In genomic region chr5:6781711-6782110, GRCh38 we compare ENCODE assay signal across 1 cellular context.
TF ChIP-seq lines count a peak whose summit lies in the region.

No MANE protein-coding gene starts in this region.

TF ChIP-seq in WTC11, 78 proteins besides CTCF, POLR2A, EP300 and RAD21 (continued from another document):
- TF ChIP-seq, protein P1, sequence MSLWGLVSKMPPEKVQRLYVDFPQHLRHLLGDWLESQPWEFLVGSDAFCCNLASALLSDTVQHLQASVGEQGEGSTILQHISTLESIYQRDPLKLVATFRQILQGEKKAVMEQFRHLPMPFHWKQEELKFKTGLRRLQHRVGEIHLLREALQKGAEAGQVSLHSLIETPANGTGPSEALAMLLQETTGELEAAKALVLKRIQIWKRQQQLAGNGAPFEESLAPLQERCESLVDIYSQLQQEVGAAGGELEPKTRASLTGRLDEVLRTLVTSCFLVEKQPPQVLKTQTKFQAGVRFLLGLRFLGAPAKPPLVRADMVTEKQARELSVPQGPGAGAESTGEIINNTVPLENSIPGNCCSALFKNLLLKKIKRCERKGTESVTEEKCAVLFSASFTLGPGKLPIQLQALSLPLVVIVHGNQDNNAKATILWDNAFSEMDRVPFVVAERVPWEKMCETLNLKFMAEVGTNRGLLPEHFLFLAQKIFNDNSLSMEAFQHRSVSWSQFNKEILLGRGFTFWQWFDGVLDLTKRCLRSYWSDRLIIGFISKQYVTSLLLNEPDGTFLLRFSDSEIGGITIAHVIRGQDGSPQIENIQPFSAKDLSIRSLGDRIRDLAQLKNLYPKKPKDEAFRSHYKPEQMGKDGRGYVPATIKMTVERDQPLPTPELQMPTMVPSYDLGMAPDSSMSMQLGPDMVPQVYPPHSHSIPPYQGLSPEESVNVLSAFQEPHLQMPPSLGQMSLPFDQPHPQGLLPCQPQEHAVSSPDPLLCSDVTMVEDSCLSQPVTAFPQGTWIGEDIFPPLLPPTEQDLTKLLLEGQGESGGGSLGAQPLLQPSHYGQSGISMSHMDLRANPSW (CRISPR knock-in tag; conservative IDR thresholded peaks at IDR 0.05; ENCODE audit: low read depth), result no peak
- TF ChIP-seq SP1 (CRISPR knock-in tag; conservative IDR thresholded peaks at IDR 0.05) (no peak), TCF7 (CRISPR knock-in tag; IDR thresholded peaks at IDR 0.05; ENCODE audit: low read depth) (no peak), PRRX2 (CRISPR knock-in tag; IDR thresholded peaks at IDR 0.05) (no peak), JAZF1 (CRISPR knock-in tag; IDR thresholded peaks at IDR 0.05) (no peak), ZNF396 (CRISPR knock-in tag; IDR thresholded peaks at IDR 0.05; ENCODE audit: borderline replicate concordance) (no peak), NFE2L1 (CRISPR knock-in tag; IDR thresholded peaks at IDR 0.05) (no peak), RORB (CRISPR knock-in tag; IDR thresholded peaks at IDR 0.05) (no peak), ZNF219 (CRISPR knock-in tag; IDR thresholded peaks at IDR 0.05; ENCODE audit: borderline replicate concordance) (no peak), MXD4 (CRISPR knock-in tag; IDR thresholded peaks at IDR 0.05; ENCODE audit: borderline replicate concordance) (no peak)
- TF ChIP-seq, protein P2, sequence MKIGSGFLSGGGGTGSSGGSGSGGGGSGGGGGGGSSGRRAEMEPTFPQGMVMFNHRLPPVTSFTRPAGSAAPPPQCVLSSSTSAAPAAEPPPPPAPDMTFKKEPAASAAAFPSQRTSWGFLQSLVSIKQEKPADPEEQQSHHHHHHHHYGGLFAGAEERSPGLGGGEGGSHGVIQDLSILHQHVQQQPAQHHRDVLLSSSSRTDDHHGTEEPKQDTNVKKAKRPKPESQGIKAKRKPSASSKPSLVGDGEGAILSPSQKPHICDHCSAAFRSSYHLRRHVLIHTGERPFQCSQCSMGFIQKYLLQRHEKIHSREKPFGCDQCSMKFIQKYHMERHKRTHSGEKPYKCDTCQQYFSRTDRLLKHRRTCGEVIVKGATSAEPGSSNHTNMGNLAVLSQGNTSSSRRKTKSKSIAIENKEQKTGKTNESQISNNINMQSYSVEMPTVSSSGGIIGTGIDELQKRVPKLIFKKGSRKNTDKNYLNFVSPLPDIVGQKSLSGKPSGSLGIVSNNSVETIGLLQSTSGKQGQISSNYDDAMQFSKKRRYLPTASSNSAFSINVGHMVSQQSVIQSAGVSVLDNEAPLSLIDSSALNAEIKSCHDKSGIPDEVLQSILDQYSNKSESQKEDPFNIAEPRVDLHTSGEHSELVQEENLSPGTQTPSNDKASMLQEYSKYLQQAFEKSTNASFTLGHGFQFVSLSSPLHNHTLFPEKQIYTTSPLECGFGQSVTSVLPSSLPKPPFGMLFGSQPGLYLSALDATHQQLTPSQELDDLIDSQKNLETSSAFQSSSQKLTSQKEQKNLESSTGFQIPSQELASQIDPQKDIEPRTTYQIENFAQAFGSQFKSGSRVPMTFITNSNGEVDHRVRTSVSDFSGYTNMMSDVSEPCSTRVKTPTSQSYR (CRISPR knock-in tag; IDR thresholded peaks at IDR 0.05), result no peak
- TF ChIP-seq, protein P3, sequence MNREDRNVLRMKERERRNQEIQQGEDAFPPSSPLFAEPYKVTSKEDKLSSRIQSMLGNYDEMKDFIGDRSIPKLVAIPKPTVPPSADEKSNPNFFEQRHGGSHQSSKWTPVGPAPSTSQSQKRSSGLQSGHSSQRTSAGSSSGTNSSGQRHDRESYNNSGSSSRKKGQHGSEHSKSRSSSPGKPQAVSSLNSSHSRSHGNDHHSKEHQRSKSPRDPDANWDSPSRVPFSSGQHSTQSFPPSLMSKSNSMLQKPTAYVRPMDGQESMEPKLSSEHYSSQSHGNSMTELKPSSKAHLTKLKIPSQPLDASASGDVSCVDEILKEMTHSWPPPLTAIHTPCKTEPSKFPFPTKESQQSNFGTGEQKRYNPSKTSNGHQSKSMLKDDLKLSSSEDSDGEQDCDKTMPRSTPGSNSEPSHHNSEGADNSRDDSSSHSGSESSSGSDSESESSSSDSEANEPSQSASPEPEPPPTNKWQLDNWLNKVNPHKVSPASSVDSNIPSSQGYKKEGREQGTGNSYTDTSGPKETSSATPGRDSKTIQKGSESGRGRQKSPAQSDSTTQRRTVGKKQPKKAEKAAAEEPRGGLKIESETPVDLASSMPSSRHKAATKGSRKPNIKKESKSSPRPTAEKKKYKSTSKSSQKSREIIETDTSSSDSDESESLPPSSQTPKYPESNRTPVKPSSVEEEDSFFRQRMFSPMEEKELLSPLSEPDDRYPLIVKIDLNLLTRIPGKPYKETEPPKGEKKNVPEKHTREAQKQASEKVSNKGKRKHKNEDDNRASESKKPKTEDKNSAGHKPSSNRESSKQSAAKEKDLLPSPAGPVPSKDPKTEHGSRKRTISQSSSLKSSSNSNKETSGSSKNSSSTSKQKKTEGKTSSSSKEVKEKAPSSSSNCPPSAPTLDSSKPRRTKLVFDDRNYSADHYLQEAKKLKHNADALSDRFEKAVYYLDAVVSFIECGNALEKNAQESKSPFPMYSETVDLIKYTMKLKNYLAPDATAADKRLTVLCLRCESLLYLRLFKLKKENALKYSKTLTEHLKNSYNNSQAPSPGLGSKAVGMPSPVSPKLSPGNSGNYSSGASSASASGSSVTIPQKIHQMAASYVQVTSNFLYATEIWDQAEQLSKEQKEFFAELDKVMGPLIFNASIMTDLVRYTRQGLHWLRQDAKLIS (CRISPR knock-in tag; IDR thresholded peaks at IDR 0.05; ENCODE audit: borderline replicate concordance), result no peak
- TF ChIP-seq, protein P4, sequence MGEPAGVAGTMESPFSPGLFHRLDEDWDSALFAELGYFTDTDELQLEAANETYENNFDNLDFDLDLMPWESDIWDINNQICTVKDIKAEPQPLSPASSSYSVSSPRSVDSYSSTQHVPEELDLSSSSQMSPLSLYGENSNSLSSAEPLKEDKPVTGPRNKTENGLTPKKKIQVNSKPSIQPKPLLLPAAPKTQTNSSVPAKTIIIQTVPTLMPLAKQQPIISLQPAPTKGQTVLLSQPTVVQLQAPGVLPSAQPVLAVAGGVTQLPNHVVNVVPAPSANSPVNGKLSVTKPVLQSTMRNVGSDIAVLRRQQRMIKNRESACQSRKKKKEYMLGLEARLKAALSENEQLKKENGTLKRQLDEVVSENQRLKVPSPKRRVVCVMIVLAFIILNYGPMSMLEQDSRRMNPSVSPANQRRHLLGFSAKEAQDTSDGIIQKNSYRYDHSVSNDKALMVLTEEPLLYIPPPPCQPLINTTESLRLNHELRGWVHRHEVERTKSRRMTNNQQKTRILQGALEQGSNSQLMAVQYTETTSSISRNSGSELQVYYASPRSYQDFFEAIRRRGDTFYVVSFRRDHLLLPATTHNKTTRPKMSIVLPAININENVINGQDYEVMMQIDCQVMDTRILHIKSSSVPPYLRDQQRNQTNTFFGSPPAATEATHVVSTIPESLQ (CRISPR knock-in tag; IDR thresholded peaks at IDR 0.05), result no peak
